Comparison of ENCODE assay signal across 4 cellular contexts in the genomic region with DNA sequence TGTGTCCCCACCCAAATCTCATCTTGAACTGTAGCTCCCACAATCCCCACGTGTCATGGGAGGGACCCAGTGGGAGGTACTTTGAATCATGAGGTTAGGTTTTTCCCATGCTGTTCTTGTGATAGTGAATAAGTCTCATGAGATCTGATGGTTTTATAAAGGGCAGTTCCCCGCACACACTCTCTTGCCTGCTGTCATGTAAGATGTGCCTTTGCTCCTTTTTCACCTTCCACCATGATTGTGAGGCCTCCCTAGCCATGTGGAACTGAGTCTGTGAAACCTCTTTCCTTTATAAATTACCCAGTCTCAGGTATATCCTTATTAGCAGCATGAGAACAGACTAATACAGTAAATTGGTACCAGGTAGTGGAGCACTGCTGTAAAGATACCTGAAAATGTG. TPM values are rescaled to one million over a fixed set of nuclear protein-coding genes. Genes with fewer than 3 reads are reported as not detected.
"Had no signal": no experiment of that assay in that cellular context is flagged by ENCODE, and none has a peak within 500 bp of the region (broad histone marks: within the 10 kb centered on the region; RNA-seq: fewer than 3 reads in every experiment).

No MANE protein-coding gene starts in this region.

RNA-seq across cellular contexts. Expression of a gene that starts 13.3 kb away (rescaled TPM):
- total RNA-seq: LHCN-M2, MCF 10A, OCI-LY7, SJCRH30 had no signal
